In genomic region chr3:52645549-52645948, GRCh38 we compare ENCODE assay signal across 26 cellular contexts. TPM values are rescaled to one million over a fixed set of nuclear protein-coding genes. Genes with fewer than 3 reads are reported as not detected.
DNase-seq lines count a peak whose midpoint lies in the region; ATAC-seq, FAIRE-seq and TF ChIP-seq lines count a peak whose summit lies in the region.
"Had no signal": no experiment of that assay in that cellular context is flagged by ENCODE, and none has a peak within 500 bp of the region (broad histone marks: within the 10 kb centered on the region; RNA-seq: fewer than 3 reads in every experiment).

No MANE protein-coding gene starts in this region.

- H3K27ac Mint-ChIP-seq in Calu3 (ENCODE audit: unreplicated experiment), result no peak overlapping the region
- H3K27ac Mint-ChIP-seq: CD4-positive, alpha-beta T cell had no signal

- FAIRE-seq in H54 (lab: Jason Lieb, UNC) (peak; percentile 36), GM12891 (lab: Jason Lieb, UNC) (no peak)
- FAIRE-seq: A549, GM19239, H1, HTR-8/SVneo had no signal

- TF ChIP-seq POLR2A in H54 (IDR thresholded peaks at IDR 0.05; ENCODE audit: low read depth, low read length) (no peak), GM12891 (IDR thresholded peaks at IDR 0.05; ENCODE audit: low read depth, low read length) (no peak)

- H3K36me3 Mint-ChIP-seq in Calu3 (ENCODE audit: insufficient read depth, unreplicated experiment), result peaks cover 35% of the 10 kb centered on the region

- no peaks in the 10 kb centered on the region for H3K9me3 Mint-ChIP-seq in Calu3 (ENCODE audit: low read depth, unreplicated experiment)
- H3K9me3 Mint-ChIP-seq: CD4-positive, alpha-beta T cell had no signal

- intact Hi-C loops in Calu3 (cut with micrococcal nuclease; ENCODE audit: unreplicated experiment), result no loop called here

- H3K36me3 ChIP-seq in RWPE2 (ENCODE audit: low read depth), result peaks cover 90% of the 10 kb centered on the region

- H3K4me3 Mint-ChIP-seq in Calu3 (ENCODE audit: low read depth, unreplicated experiment), result no peak overlapping the region
- H3K4me3 Mint-ChIP-seq: CD4-positive, alpha-beta T cell had no signal

- DNase-seq in Calu3 (no peak), H54 (ENCODE audit: insufficient read length, low spot score) (no peak), RWPE2 (ENCODE audit: low spot score) (no peak), epithelial cell of esophagus (ENCODE audit: low read depth) (peak; percentile 60), amygdala (lab: John Stamatoyannopoulos, UW) (no peak), GM12891 (ENCODE audit: insufficient read length, low spot score) (no peak)
- DNase-seq: AML-193; CD4-positive, alpha-beta T cell; DMS79 treated with DMSO at 0.1 percent for 48 hours; KBM-7; MG63; NCI-H1105 treated with DMSO at 0.1 percent for 48 hours; NCI-H1694 treated with DMSO at 0.1 percent for 48 hours; NCI-H2081; NCI-H2171; NCI-H226; NCI-H510A; NCI-H69; SHP77 treated with DMSO at 0.1 percent for 48 hours had no signal

- no peaks in the 10 kb centered on the region for H3K27me3 ChIP-seq in RWPE2 (ENCODE audit: insufficient read depth, poor library complexity, severe bottlenecking)
- H3K27me3 ChIP-seq: BLaER1 treated with 17β-estradiol and CSF1 and Interleukin-3, amounts not matched to agents 10 nM and 100 nM; MG63 had no signal

- no peak overlapping the region for H3K4me3 ChIP-seq in RWPE2 (ENCODE audit: severe bottlenecking)
- H3K4me3 ChIP-seq in epithelial cell of esophagus (ENCODE audit: low read length), result no peak overlapping the region
- H3K4me3 ChIP-seq: A549; BLaER1 treated with 17β-estradiol and CSF1 and Interleukin-3, amounts not matched to agents 10 nM and 100 nM; MG63 had no signal

- BruUV-seq in Calu3 (replicated peaks; lab: Mats Ljungman, UMichigan), result TSS peak; percentile 19

- peak; percentile 44; the same call in 1 of the 3 replicates for ATAC-seq in RWPE2 (ENCODE audit: low read depth)
- no peak for ATAC-seq in HG03378 (IDR thresholded peaks at IDR 0.05; ENCODE audit: unreplicated experiment)
- ATAC-seq: A549 had no signal

- no peaks in the 10 kb centered on the region for H3K4me1 ChIP-seq in RWPE2 (ENCODE audit: insufficient read depth, poor library complexity, severe bottlenecking)
- H3K4me1 ChIP-seq: A549; BLaER1 treated with 17β-estradiol and CSF1 and Interleukin-3, amounts not matched to agents 10 nM and 100 nM had no signal

- no peak for TF ChIP-seq CTCF in Calu3 (IDR thresholded peaks at IDR 0.05; ENCODE audit: unreplicated experiment)
- TF ChIP-seq CTCF in RWPE2 (IDR thresholded peaks at IDR 0.05; ENCODE audit: poor library complexity, severe bottlenecking), result no peak
- no peak for TF ChIP-seq CTCF in epithelial cell of esophagus (IDR thresholded peaks at IDR 0.05; ENCODE audit: insufficient read depth, low read depth, low read length, missing control alignments)

- H3K4me1 Mint-ChIP-seq in Calu3 (ENCODE audit: low read depth, unreplicated experiment), result no peaks in the 10 kb centered on the region

- CTCF ChIA-PET in Calu3 (lab: Charles Lee), result interaction anchor here (0.6 kb wide), 1 partner anchor 307 kb away, joined by 3 read pairs; no protein-coding TSS in a partner anchor

- no peaks in the 10 kb centered on the region for H3K27me3 Mint-ChIP-seq in Calu3 (ENCODE audit: unreplicated experiment)
- H3K27me3 Mint-ChIP-seq: CD4-positive, alpha-beta T cell had no signal

- H3K27ac ChIP-seq in RWPE2 (ENCODE audit: poor library complexity, severe bottlenecking), result no peak overlapping the region
- H3K27ac ChIP-seq: A549; BLaER1 treated with 17β-estradiol and CSF1 and Interleukin-3, amounts not matched to agents 10 nM and 100 nM; RWPE1 had no signal

- no peaks in the 10 kb centered on the region for H3K9me3 ChIP-seq in RWPE2 (ENCODE audit: severe bottlenecking)
- H3K9me3 ChIP-seq: A549; BLaER1 treated with 17β-estradiol and CSF1 and Interleukin-3, amounts not matched to agents 10 nM and 100 nM; MG63 had no signal

TF ChIP-seq in GM12891, 5 proteins besides CTCF, POLR2A, EP300 and RAD21:
- TF ChIP-seq POU2F2 (IDR thresholded peaks at IDR 0.05; ENCODE audit: low read depth, low read length), result no peak
- TF ChIP-seq POLR2AphosphoS5 (IDR thresholded peaks at IDR 0.05; ENCODE audit: low read depth, low read length), result no peak
- TF ChIP-seq SPI1 (IDR thresholded peaks at IDR 0.05; ENCODE audit: low read depth, low read length), result no peak
- no peak for TF ChIP-seq PAX5 (IDR thresholded peaks at IDR 0.05; ENCODE audit: insufficient read depth, low read length, severe bottlenecking)
- no peak for TF ChIP-seq TAF1 (IDR thresholded peaks at IDR 0.05; ENCODE audit: low read depth, low read length)

RNA-seq across cellular contexts. Expression of gene PBRM1, which starts 40.2 kb away (rescaled TPM):
- 48.5 and 54.9 TPM in 2 replicates for total RNA-seq in Calu3 (2022)
- polyA plus RNA-seq in GM12891 (2012; ENCODE audit: low read depth, missing spikeins), result 11.0 TPM

RNA-seq across cellular contexts. Expression of gene GNL3, which starts 40.3 kb away (rescaled TPM):
- total RNA-seq in Calu3 (2022), result 113 and 118 TPM in 2 replicates
- 116 TPM for polyA plus RNA-seq in GM12891 (2012; ENCODE audit: low read depth, missing spikeins)
